Comparison of ENCODE assay signal across 19 cellular contexts in the genomic region with DNA sequence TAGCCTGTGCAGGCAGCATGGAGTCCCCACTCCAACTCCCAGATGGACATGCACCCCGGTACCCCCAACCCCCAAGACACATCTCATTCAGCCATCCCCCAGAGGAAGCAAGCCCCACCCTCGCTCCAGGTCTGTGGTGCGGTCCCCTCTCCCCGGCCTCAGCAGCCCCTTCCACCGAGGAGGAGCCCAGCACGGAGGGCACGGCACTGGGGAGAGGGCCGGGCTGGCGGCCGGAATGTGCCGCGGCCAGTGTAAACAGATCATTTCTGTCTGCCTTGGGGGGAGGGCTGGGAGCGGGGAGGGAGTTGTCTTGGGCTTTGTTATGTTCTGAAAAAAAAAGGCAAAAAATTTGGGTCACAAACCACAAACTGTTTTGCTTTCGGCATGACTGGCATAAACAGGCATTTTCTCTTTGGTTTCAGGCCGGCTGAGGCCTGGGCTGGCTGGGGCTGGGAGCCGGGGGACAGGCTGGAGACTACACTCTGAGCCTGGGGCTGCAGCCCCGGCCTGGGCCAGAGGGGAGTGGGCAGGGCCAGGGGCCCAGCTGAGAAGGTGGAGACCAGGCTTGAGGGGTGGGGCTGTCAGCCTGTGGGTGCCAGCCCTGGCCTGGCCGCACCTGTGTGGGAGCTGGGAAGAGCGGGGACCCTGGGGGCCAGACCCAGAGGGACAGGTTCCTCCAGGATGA. TPM values are rescaled to one million over a fixed set of nuclear protein-coding genes. Genes with fewer than 3 reads are reported as not detected.
DNase-seq lines count a peak whose midpoint lies in the region; ATAC-seq and TF ChIP-seq lines count a peak whose summit lies in the region.
"Had no signal": no experiment of that assay in that cellular context is flagged by ENCODE, and none has a peak within 500 bp of the region (broad histone marks: within the 10 kb centered on the region; RNA-seq: fewer than 3 reads in every experiment).

No MANE protein-coding gene starts in this region.

- H3K27ac Mint-ChIP-seq in activated naive CD4-positive, alpha-beta T cell treated with anti-CD3 and anti-CD28 coated beads, Interleukin-2, amount 10 ng/mL, durations not matched to agents 7 days and 5 days = no peak overlapping the region
- peak overlapping the region; percentile 78 for H3K27ac Mint-ChIP-seq in type B pancreatic cell
- H3K27ac Mint-ChIP-seq in activated T-cell treated with anti-CD3 and anti-CD28 coated beads, Interleukin-2, amount 50 U/mL, for 72 hours = no peak overlapping the region
- H3K27ac Mint-ChIP-seq: natural killer cell treated with Interleukin-12 subunit alpha and Interleukin-12 subunit beta and Interleukin-15 and Interleukin-18, amount 100 ng/mL, for 72 hours had no signal

- no peak overlapping the region for H3K4me3 ChIP-seq in astrocyte of the cerebellum (ENCODE audit: low read depth, low read length)
- H3K4me3 ChIP-seq: Peyer's patch, skin epidermis, upper lobe of left lung had no signal

- in situ Hi-C loops in astrocyte of the cerebellum (cut with HindIII; ENCODE audit: low sequenced_read_pairs) = no loop called here

- H3K27me3 Mint-ChIP-seq in activated naive CD4-positive, alpha-beta T cell treated with anti-CD3 and anti-CD28 coated beads, Interleukin-2, amount 10 ng/mL, durations not matched to agents 7 days and 5 days = peaks cover 17% of the 10 kb centered on the region
- H3K27me3 Mint-ChIP-seq in type B pancreatic cell = peaks cover 9% of the 10 kb centered on the region
- peaks cover 39% of the 10 kb centered on the region for H3K27me3 Mint-ChIP-seq in activated T-cell treated with anti-CD3 and anti-CD28 coated beads, Interleukin-2, amount 50 U/mL, for 72 hours (ENCODE audit: low read depth)

- H3K9me3 Mint-ChIP-seq in activated naive CD4-positive, alpha-beta T cell treated with anti-CD3 and anti-CD28 coated beads, Interleukin-2, amount 10 ng/mL, durations not matched to agents 7 days and 5 days = no peaks in the 10 kb centered on the region
- peaks cover 8% of the 10 kb centered on the region for H3K9me3 Mint-ChIP-seq in type B pancreatic cell
- H3K9me3 Mint-ChIP-seq in activated T-cell treated with anti-CD3 and anti-CD28 coated beads, Interleukin-2, amount 50 U/mL, for 72 hours = peaks cover 7 to 11% of the 10 kb centered on the region in 2 donors
- H3K9me3 Mint-ChIP-seq: natural killer cell treated with Interleukin-12 subunit alpha and Interleukin-12 subunit beta and Interleukin-15 and Interleukin-18, amount 100 ng/mL, for 72 hours had no signal

- no peaks in the 10 kb centered on the region for H3K36me3 Mint-ChIP-seq in activated naive CD4-positive, alpha-beta T cell treated with anti-CD3 and anti-CD28 coated beads, Interleukin-2, amount 10 ng/mL, durations not matched to agents 7 days and 5 days
- H3K36me3 Mint-ChIP-seq in type B pancreatic cell = peaks cover 3% of the 10 kb centered on the region
- no peaks in the 10 kb centered on the region for H3K36me3 Mint-ChIP-seq in activated T-cell treated with anti-CD3 and anti-CD28 coated beads, Interleukin-2, amount 50 U/mL, for 72 hours (ENCODE audit: insufficient read depth in 2 of 2)
- H3K36me3 Mint-ChIP-seq: natural killer cell treated with Interleukin-12 subunit alpha and Interleukin-12 subunit beta and Interleukin-15 and Interleukin-18, amount 100 ng/mL, for 72 hours had no signal

- ATAC-seq in HG03139 (IDR thresholded peaks at IDR 0.05; ENCODE audit: unreplicated experiment) = no peak
- ATAC-seq in activated T-cell treated with anti-CD3 and anti-CD28 coated beads, Interleukin-2, amount 50 U/mL, for 72 hours (replicated peaks in 1 of 2) = no peak
- ATAC-seq: natural killer cell treated with Interleukin-12 subunit alpha and Interleukin-12 subunit beta and Interleukin-15 and Interleukin-18, amount 100 ng/mL, for 72 hours had no signal

- no peak for TF ChIP-seq CTCF in astrocyte of the cerebellum (IDR thresholded peaks at IDR 0.05; ENCODE audit: low read depth, low read length, missing control alignments)
- TF ChIP-seq CTCF in type B pancreatic cell (conservative IDR thresholded peaks at IDR 0.05) = no peak

- no peaks in the 10 kb centered on the region for H3K4me1 Mint-ChIP-seq in activated naive CD4-positive, alpha-beta T cell treated with anti-CD3 and anti-CD28 coated beads, Interleukin-2, amount 10 ng/mL, durations not matched to agents 7 days and 5 days
- H3K4me1 Mint-ChIP-seq in type B pancreatic cell (ENCODE audit: unreplicated experiment) = no peaks in the 10 kb centered on the region
- H3K4me1 Mint-ChIP-seq in activated T-cell treated with anti-CD3 and anti-CD28 coated beads, Interleukin-2, amount 50 U/mL, for 72 hours (ENCODE audit: low read depth) = no peaks in the 10 kb centered on the region

- peak; percentile 6 for DNase-seq in activated naive CD4-positive, alpha-beta T cell treated with anti-CD3 and anti-CD28 coated beads, Interleukin-2, amount 50 U/mL, for 16 hours
- no peak for DNase-seq in activated naive CD4-positive, alpha-beta T cell treated with anti-CD3 and anti-CD28 coated beads, Interleukin-2, amount 10 ng/mL, durations not matched to agents 7 days and 5 days
- DNase-seq in astrocyte of the cerebellum (ENCODE audit: low read depth) (peak; percentile 62), left kidney (ENCODE audit: low read depth, low spot score) (peak; percentile 66), type B pancreatic cell (ENCODE audit: extremely low spot score, unreplicated experiment) (peak; percentile 68), medulla oblongata (ENCODE audit: extremely low spot score) (no peak)
- DNase-seq in activated T-cell treated with anti-CD3 and anti-CD28 coated beads, Interleukin-2, amount 50 U/mL, for 72 hours = no peak
- DNase-seq: activated CD4-positive, alpha-beta T cell treated with anti-CD3 and anti-CD28 coated beads, Interleukin-2, amount 50 U/mL, for 48 hours; activated gamma-delta T cell treated with Interleukin-2 at 50 U/mL for 16 hours; DMS 273 treated with DMSO at 0.1 percent for 48 hours; NCI-H1105; Peyer's patch; T-helper 9 cell had no signal

- no peak overlapping the region for H3K4me3 Mint-ChIP-seq in activated naive CD4-positive, alpha-beta T cell treated with anti-CD3 and anti-CD28 coated beads, Interleukin-2, amount 10 ng/mL, durations not matched to agents 7 days and 5 days
- peak overlapping the region; percentile 52 for H3K4me3 Mint-ChIP-seq in type B pancreatic cell
- no peak overlapping the region for H3K4me3 Mint-ChIP-seq in activated T-cell treated with anti-CD3 and anti-CD28 coated beads, Interleukin-2, amount 50 U/mL, for 72 hours
- H3K4me3 Mint-ChIP-seq: natural killer cell treated with Interleukin-12 subunit alpha and Interleukin-12 subunit beta and Interleukin-15 and Interleukin-18, amount 100 ng/mL, for 72 hours had no signal

- CTCF ChIA-PET in activated naive CD4-positive, alpha-beta T cell treated with anti-CD3 and anti-CD28 coated beads, Interleukin-2, amount 10 ng/mL, durations not matched to agents 7 days and 5 days (lab: Charles Lee) = no interaction called here

RNA-seq across cellular contexts. Expression of a gene that starts 16.8 kb away (rescaled TPM):
- total RNA-seq in type B pancreatic cell (ENCODE audit: low replicate concordance) = 2,350 and 3,865 TPM in 2 replicates
- total RNA-seq in activated T-cell treated with anti-CD3 and anti-CD28 coated beads, Interleukin-2, amount 50 U/mL, for 72 hours = 10 to 100 TPM in 1 of 2 donors, 1 to 10 TPM in 1; 2.0 to 40.4 TPM

RNA-seq across cellular contexts. Expression of a gene that starts 38.6 kb away (rescaled TPM):
- 1,584 and 3,976 TPM in 2 replicates for total RNA-seq in type B pancreatic cell (ENCODE audit: low replicate concordance)
- not detected for total RNA-seq in activated T-cell treated with anti-CD3 and anti-CD28 coated beads, Interleukin-2, amount 50 U/mL, for 72 hours
- total RNA-seq: HT1080; kidney epithelial cell; natural killer cell treated with Interleukin-12 subunit alpha and Interleukin-12 subunit beta and Interleukin-15 and Interleukin-18, amount 100 ng/mL, for 72 hours; Peyer's patch had no signal

RNA-seq across cellular contexts. Expression of a gene that starts 49.3 kb away (rescaled TPM):
- total RNA-seq in type B pancreatic cell (ENCODE audit: low replicate concordance) = 2.2 and 11.1 TPM in 2 replicates
- total RNA-seq in activated T-cell treated with anti-CD3 and anti-CD28 coated beads, Interleukin-2, amount 50 U/mL, for 72 hours = not detected
- total RNA-seq: HT1080; kidney epithelial cell; natural killer cell treated with Interleukin-12 subunit alpha and Interleukin-12 subunit beta and Interleukin-15 and Interleukin-18, amount 100 ng/mL, for 72 hours; upper lobe of left lung had no signal

Comparison
In these comparisons a context has a peak if more than half of its experiments do, and no peak if none do; other contexts are left out.
1. DNase-seq: peak in activated naive CD4-positive, alpha-beta T cell treated with anti-CD3 and anti-CD28 coated beads, Interleukin-2, amount 50 U/mL, for 16 hours (single experiment), astrocyte of the cerebellum (single experiment), left kidney (single experiment) and type B pancreatic cell (single experiment); none in activated naive CD4-positive, alpha-beta T cell treated with anti-CD3 and anti-CD28 coated beads, Interleukin-2, amount 10 ng/mL, durations not matched to agents 7 days and 5 days (single experiment), medulla oblongata (single experiment) and activated T-cell treated with anti-CD3 and anti-CD28 coated beads, Interleukin-2, amount 50 U/mL, for 72 hours (0 of 2).
2. RNA of a gene that starts 16.8 kb away (total RNA-seq): 2,350 to 3,865 TPM in type B pancreatic cell; 2.0 to 40.4 TPM in activated T-cell treated with anti-CD3 and anti-CD28 coated beads, Interleukin-2, amount 50 U/mL, for 72 hours; every median in the first group is over 10 times any median in the second.
3. RNA of a gene that starts 38.6 kb away (total RNA-seq): 1,584 to 3,976 TPM in type B pancreatic cell; not detected in activated T-cell treated with anti-CD3 and anti-CD28 coated beads, Interleukin-2, amount 50 U/mL, for 72 hours; every median in the first group is over 1,000 times any median in the second.